Comparison of ENCODE assay signal across 31 cellular contexts in the genomic region with DNA sequence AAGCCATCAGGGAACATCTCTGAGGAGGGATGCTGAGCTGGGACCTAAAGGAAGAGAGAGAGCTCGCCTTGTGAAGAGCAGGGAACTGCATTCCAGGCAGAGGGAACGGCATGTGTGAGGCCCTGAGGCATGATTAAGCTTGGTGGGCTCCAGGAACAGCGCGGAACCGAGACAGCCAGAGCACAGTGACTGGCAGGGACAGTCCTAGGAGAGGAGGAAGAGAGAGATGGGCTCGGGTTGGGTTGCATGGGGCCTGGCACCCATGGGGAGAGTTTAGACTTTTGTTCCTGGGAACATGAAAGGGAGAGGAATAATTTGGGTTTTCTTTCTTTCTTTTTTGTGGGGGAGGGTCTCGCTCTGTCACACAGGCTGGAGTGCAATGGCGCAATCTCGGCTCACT. TPM values are rescaled to one million over a fixed set of nuclear protein-coding genes. Genes with fewer than 3 reads are reported as not detected.
DNase-seq lines count a peak whose midpoint lies in the region; ATAC-seq, FAIRE-seq and TF ChIP-seq lines count a peak whose summit lies in the region.
"Had no signal": no experiment of that assay in that cellular context is flagged by ENCODE, and none has a peak within 500 bp of the region (broad histone marks: within the 10 kb centered on the region; RNA-seq: fewer than 3 reads in every experiment).

No MANE protein-coding gene starts in this region.

- H3K36me3 ChIP-seq in CD4-positive, alpha-beta memory T cell (ENCODE audit: insufficient read depth, low read length) = peaks cover 85% of the 10 kb centered on the region
- no peaks in the 10 kb centered on the region for H3K36me3 ChIP-seq in neuronal stem cell (replicated peaks in 1 of 2; ENCODE audit: control insufficient read depth in 2 of 2, insufficient read depth in 2 of 2, low read length in 2 of 2)
- H3K36me3 ChIP-seq in small intestine (ENCODE audit: control insufficient read depth in 2 of 2, insufficient read depth in 2 of 2, low read length in 2 of 2) = peaks cover 16 to 22% of the 10 kb centered on the region in 2 donors
- H3K36me3 ChIP-seq: neural progenitor cell, right atrium auricular region, thyroid gland had no signal

- H3K27me3 ChIP-seq in CD4-positive, alpha-beta memory T cell (ENCODE audit: insufficient read depth, low read length) = no peaks in the 10 kb centered on the region
- H3K27me3 ChIP-seq in neuronal stem cell (ENCODE audit: control insufficient read depth in 3 of 3, insufficient read depth in 3 of 3, low read depth in 1 of 3, low read length in 3 of 3) (peaks cover 0 to 14% (median 0%) of the 10 kb centered on the region in 3 experiments), small intestine (ENCODE audit: control insufficient read depth in 2 of 2, insufficient read depth in 2 of 2, low read length in 2 of 2) (no peaks in the 10 kb centered on the region)
- H3K27me3 ChIP-seq: adrenal gland, neural progenitor cell, right atrium auricular region, thyroid gland, vagina had no signal

- ATAC-seq in HG03565 (IDR thresholded peaks at IDR 0.05; ENCODE audit: unreplicated experiment) = no peak
- ATAC-seq: A549; activated CD8-positive, alpha-beta memory T cell treated with anti-CD3 and anti-CD28 coated beads, Interleukin-2, amount 10 ng/mL, durations not matched to agents 7 days and 5 days; left lobe of liver had no signal

- H3K4me1 Mint-ChIP-seq in activated T-cell treated with anti-CD3 and anti-CD28 coated beads, Interleukin-2, amount 50 U/mL, for 24 hours (ENCODE audit: low read depth) = peaks cover 48% of the 10 kb centered on the region
- peaks cover 3 to 19% (median 11%) of the 10 kb centered on the region in 4 donors for H3K4me1 Mint-ChIP-seq in CD4-positive, alpha-beta memory T cell
- H3K4me1 Mint-ChIP-seq in activated T-helper 2 cell treated with anti-CD3 and anti-CD28 coated beads, Interferon-gamma antibody, Interleukin-2, Interleukin-4, amounts not matched to agents 10 μg/mL and 5 μg/mL and 100 μg/mL, durations not matched to agents 14 hours and 24 hours and 36 hours (ENCODE audit: low read depth) = peaks cover 21% of the 10 kb centered on the region

- H2AFZ ChIP-seq in neuronal stem cell (ENCODE audit: low read length) = no peak overlapping the region
- H2AFZ ChIP-seq: neural progenitor cell, parathyroid adenoma had no signal

- no peaks in the 10 kb centered on the region for H3K27me3 Mint-ChIP-seq in activated T-cell treated with anti-CD3 and anti-CD28 coated beads, Interleukin-2, amount 50 U/mL, for 24 hours
- H3K27me3 Mint-ChIP-seq in CD4-positive, alpha-beta memory T cell = no peaks in the 10 kb centered on the region
- H3K27me3 Mint-ChIP-seq in activated T-helper 2 cell treated with anti-CD3 and anti-CD28 coated beads, Interferon-gamma antibody, Interleukin-2, Interleukin-4, amounts not matched to agents 10 μg/mL and 5 μg/mL and 100 μg/mL, durations not matched to agents 14 hours and 24 hours and 36 hours (ENCODE audit: low read depth) = no peaks in the 10 kb centered on the region
- H3K27me3 Mint-ChIP-seq: activated CD8-positive, alpha-beta memory T cell treated with anti-CD3 and anti-CD28 coated beads, Interleukin-2, amount 10 ng/mL, durations not matched to agents 7 days and 5 days; IgD-negative memory B cell had no signal

- no peaks in the 10 kb centered on the region for H3K79me1 ChIP-seq in neuronal stem cell (ENCODE audit: low read depth, low read length)

- no peak overlapping the region for H3K27ac ChIP-seq in CD4-positive, alpha-beta memory T cell (ENCODE audit: low read depth, low read length)
- H3K27ac ChIP-seq in neuronal stem cell (replicated peaks; ENCODE audit: low read length) (no peak overlapping the region), small intestine (ENCODE audit: low read depth in 1 of 2, low read length in 1 of 2) (no peak overlapping the region)
- H3K27ac ChIP-seq: A549, adrenal gland, neural progenitor cell, parathyroid adenoma, right atrium auricular region, thyroid gland, vagina had no signal

- H2AK5ac ChIP-seq in neuronal stem cell (ENCODE audit: low read depth, low read length) = no peak overlapping the region

- H2BK15ac ChIP-seq in neuronal stem cell (ENCODE audit: low read length) = no peak overlapping the region

- H2BK12ac ChIP-seq in neuronal stem cell (ENCODE audit: low read length) = no peak overlapping the region

- intact Hi-C loops in CD4-positive, alpha-beta memory T cell (cut with micrococcal nuclease) = loop anchor here (2.0 kb wide), 1 partner anchor 16 kb away; no protein-coding TSS in a partner anchor
- intact Hi-C loops in activated T-helper 2 cell treated with anti-CD3 and anti-CD28 coated beads, Interferon-gamma antibody, Interleukin-2, Interleukin-4, amounts not matched to agents 10 μg/mL and 5 μg/mL and 100 μg/mL, durations not matched to agents 14 hours and 24 hours and 36 hours (cut with micrococcal nuclease) = no loop called here

- no peak for DNase-seq in activated T-cell treated with anti-CD3 and anti-CD28 coated beads, Interleukin-2, amount 50 U/mL, for 24 hours
- DNase-seq in activated T-cell treated with anti-CD3 and anti-CD28 coated beads for 4 hours = no peak
- no peak for DNase-seq in CD4-positive, alpha-beta memory T cell
- no peak for DNase-seq in activated T-helper 2 cell treated with anti-CD3 and anti-CD28 coated beads, Interferon-gamma antibody, Interleukin-2, Interleukin-4, amounts not matched to agents 10 μg/mL and 5 μg/mL and 100 μg/mL, durations not matched to agents 14 hours and 24 hours and 36 hours (ENCODE audit: low spot score)
- no peak for DNase-seq in neuronal stem cell (ENCODE audit: low spot score)
- no peak for DNase-seq in GM13977 (ENCODE audit: low spot score)
- DNase-seq in small intestine = no peak
- DNase-seq: activated CD4-positive, alpha-beta T cell treated with anti-CD3 and anti-CD28 coated beads for 4 hours; activated CD8-positive, alpha-beta memory T cell treated with anti-CD3 and anti-CD28 coated beads, Interleukin-2, amount 10 ng/mL, durations not matched to agents 7 days and 5 days; adrenal gland; central memory CD4-positive, alpha-beta T cell; erythroblast; MV-4-11; NCI-H1436; NCI-H2081 treated with DMSO at 0.1 percent for 48 hours; NCI-H2227 treated with DMSO at 0.1 percent for 48 hours; NCI-H526; OCI-M1; stimulated activated CD4-positive, alpha-beta T cell treated with anti-CD3 and anti-CD28 coated beads, Interleukin-1b, Interleukin-23, amount 100 ng/mL, for 48 hours; T-helper 2 cell; thyroid gland had no signal

- peak overlapping the region; percentile 46 for H4K91ac ChIP-seq in neuronal stem cell (ENCODE audit: low read depth, low read length, poor library complexity)

- peak overlapping the region; percentile 91 for H3K27ac Mint-ChIP-seq in activated T-cell treated with anti-CD3 and anti-CD28 coated beads, Interleukin-2, amount 50 U/mL, for 24 hours
- peak overlapping the region; percentile 39 to 94 (median 87) for H3K27ac Mint-ChIP-seq in CD4-positive, alpha-beta memory T cell
- peak overlapping the region; percentile 77 for H3K27ac Mint-ChIP-seq in activated T-helper 2 cell treated with anti-CD3 and anti-CD28 coated beads, Interferon-gamma antibody, Interleukin-2, Interleukin-4, amounts not matched to agents 10 μg/mL and 5 μg/mL and 100 μg/mL, durations not matched to agents 14 hours and 24 hours and 36 hours

- no peak overlapping the region for H3K23ac ChIP-seq in neuronal stem cell (ENCODE audit: low read depth, low read length, poor library complexity)

- POLR2A ChIA-PET in CD4-positive, alpha-beta memory T cell (lab: Charles Lee; ENCODE audit: partially characterized antibody) = interaction anchor here (0.6 to 4.0 kb wide), 5 partner anchors 9 to 132 kb away, joined by 3 to 21 read pairs (median 3); partner anchors contain the start of gene PSME3IP1

- H3K4me1 ChIP-seq in CD4-positive, alpha-beta memory T cell (ENCODE audit: insufficient read depth, low read length) = no peaks in the 10 kb centered on the region
- H3K4me1 ChIP-seq in neuronal stem cell (ENCODE audit: control insufficient read depth in 2 of 2, insufficient read depth in 1 of 2, low read depth in 1 of 2, low read length in 2 of 2) (no peaks in the 10 kb centered on the region), small intestine (ENCODE audit: control insufficient read depth in 2 of 2, insufficient read depth in 1 of 2, low read depth in 1 of 2, low read length in 1 of 2) (no peaks in the 10 kb centered on the region)
- H3K4me1 ChIP-seq: A549, adrenal gland, parathyroid adenoma, right atrium auricular region, thyroid gland, vagina had no signal

- H3K4me3 Mint-ChIP-seq in activated T-cell treated with anti-CD3 and anti-CD28 coated beads, Interleukin-2, amount 50 U/mL, for 24 hours = no peak overlapping the region
- H3K4me3 Mint-ChIP-seq in CD4-positive, alpha-beta memory T cell = no peak overlapping the region
- H3K4me3 Mint-ChIP-seq in activated T-helper 2 cell treated with anti-CD3 and anti-CD28 coated beads, Interferon-gamma antibody, Interleukin-2, Interleukin-4, amounts not matched to agents 10 μg/mL and 5 μg/mL and 100 μg/mL, durations not matched to agents 14 hours and 24 hours and 36 hours (ENCODE audit: low read depth) = no peak overlapping the region
- H3K4me3 Mint-ChIP-seq: activated CD8-positive, alpha-beta memory T cell treated with anti-CD3 and anti-CD28 coated beads, Interleukin-2, amount 10 ng/mL, durations not matched to agents 7 days and 5 days; IgD-negative memory B cell; neural progenitor cell had no signal

- H3K4ac ChIP-seq in neuronal stem cell (ENCODE audit: low read length) = no peak overlapping the region

- no peak overlapping the region for H3K4me3 ChIP-seq in CD4-positive, alpha-beta memory T cell (ENCODE audit: low read length in 2 of 2)
- H3K4me3 ChIP-seq in neuronal stem cell (ENCODE audit: low read length in 2 of 2) (no peak overlapping the region), small intestine (ENCODE audit: low read depth in 1 of 2, low read length in 2 of 2) (no peak overlapping the region)
- H3K4me3 ChIP-seq: A549, adrenal gland, neural progenitor cell, right atrium auricular region, smooth muscle cell, thyroid gland, vagina had no signal

- no CpG with 5 or more reads among the region's 9 CpGs for WGBS in neuronal stem cell (ENCODE audit: extremely low coverage in 2 of 2, insufficient read length in 2 of 2, insufficient replicate concordance in 1 of 2), 2 donors
- WGBS in small intestine, 3 donors = 90 to 97% (median 95%) methylated on average over 9 of the region's 9 CpGs

- no peak overlapping the region for H2BK120ac ChIP-seq in neuronal stem cell (ENCODE audit: low read depth, low read length)

- FAIRE-seq in small intestine (lab: Jason Lieb, UNC) = no peak
- FAIRE-seq: A549, GM12891 had no signal

- H3K9me3 Mint-ChIP-seq in activated T-cell treated with anti-CD3 and anti-CD28 coated beads, Interleukin-2, amount 50 U/mL, for 24 hours = no peaks in the 10 kb centered on the region
- peaks cover 0 to 4% (median 0%) of the 10 kb centered on the region in 8 donors for H3K9me3 Mint-ChIP-seq in CD4-positive, alpha-beta memory T cell
- no peaks in the 10 kb centered on the region for H3K9me3 Mint-ChIP-seq in activated T-helper 2 cell treated with anti-CD3 and anti-CD28 coated beads, Interferon-gamma antibody, Interleukin-2, Interleukin-4, amounts not matched to agents 10 μg/mL and 5 μg/mL and 100 μg/mL, durations not matched to agents 14 hours and 24 hours and 36 hours
- H3K9me3 Mint-ChIP-seq: IgD-negative memory B cell, neural progenitor cell had no signal

- H3K9me3 ChIP-seq in CD4-positive, alpha-beta memory T cell (ENCODE audit: control insufficient read depth in 1 of 2, low read length in 2 of 2) = no peaks in the 10 kb centered on the region
- H3K9me3 ChIP-seq in neuronal stem cell (replicated peaks in 1 of 2; ENCODE audit: control insufficient read depth in 2 of 2, insufficient read depth in 1 of 2, low read depth in 1 of 2, low read length in 2 of 2) (no peaks in the 10 kb centered on the region), small intestine (ENCODE audit: control insufficient read depth, low read depth) (no peaks in the 10 kb centered on the region)
- H3K9me3 ChIP-seq: A549, adrenal gland, right atrium auricular region, thyroid gland, vagina had no signal

- no peak overlapping the region for H2BK5ac ChIP-seq in neuronal stem cell (ENCODE audit: low read length)

- in situ Hi-C loops in GM13977 (cut with MboI; ENCODE audit: low pct_unique_long_range_greater_than_20kb, low sequenced_read_pairs, unreplicated experiment) = no loop called here

- CTCF ChIA-PET in CD4-positive, alpha-beta memory T cell (lab: Charles Lee; ENCODE audit: partially characterized antibody) = interaction anchor here (0.7 to 2.5 kb wide), 6 partner anchors 13 to 106 kb away, joined by 3 to 9 read pairs (median 4); no protein-coding TSS in a partner anchor

- H3K4me2 ChIP-seq in neuronal stem cell (ENCODE audit: insufficient read depth, low read length, poor library complexity, severe bottlenecking) = no peak overlapping the region
- H3K4me2 ChIP-seq: A549, neural progenitor cell, smooth muscle cell had no signal

- no peak overlapping the region for H3K18ac ChIP-seq in neuronal stem cell (ENCODE audit: low read length)

- H3K9ac ChIP-seq in neuronal stem cell (ENCODE audit: low read depth, low read length, poor library complexity) = no peak overlapping the region
- H3K9ac ChIP-seq: neural progenitor cell, parathyroid adenoma had no signal

- peaks cover 97% of the 10 kb centered on the region for H3K36me3 Mint-ChIP-seq in activated T-cell treated with anti-CD3 and anti-CD28 coated beads, Interleukin-2, amount 50 U/mL, for 24 hours (ENCODE audit: low read depth)
- H3K36me3 Mint-ChIP-seq in CD4-positive, alpha-beta memory T cell = peaks cover 47 to 80% of the 10 kb centered on the region in 2 donors
- peaks cover 77% of the 10 kb centered on the region for H3K36me3 Mint-ChIP-seq in activated T-helper 2 cell treated with anti-CD3 and anti-CD28 coated beads, Interferon-gamma antibody, Interleukin-2, Interleukin-4, amounts not matched to agents 10 μg/mL and 5 μg/mL and 100 μg/mL, durations not matched to agents 14 hours and 24 hours and 36 hours (ENCODE audit: low read depth)
- H3K36me3 Mint-ChIP-seq: neural progenitor cell had no signal

- no peak overlapping the region for H3K14ac ChIP-seq in neuronal stem cell (ENCODE audit: low read length)

- no peak for TF ChIP-seq CTCF in GM13977 (IDR thresholded peaks at IDR 0.05; ENCODE audit: extremely low read depth, insufficient read depth, missing control alignments)

- no peak overlapping the region for H4K8ac ChIP-seq in neuronal stem cell (ENCODE audit: low read depth, low read length)

RNA-seq across cellular contexts. Expression of gene CPNE2, which starts 39.2 kb away (rescaled TPM):
- 1 to 10 TPM; 3.8 to 4.1 TPM for total RNA-seq in CD4-positive, alpha-beta memory T cell
- 1 to 10 TPM; 6.7 to 6.8 TPM for polyA plus RNA-seq in CD4-positive, alpha-beta memory T cell
- 7.6 and 9.9 TPM in 2 replicates for total RNA-seq in activated T-helper 2 cell treated with anti-CD3 and anti-CD28 coated beads, Interferon-gamma antibody, Interleukin-2, Interleukin-4, amounts not matched to agents 10 μg/mL and 5 μg/mL and 100 μg/mL, durations not matched to agents 14 hours and 24 hours and 36 hours
- 60.5 TPM for polyA plus RNA-seq in neuronal stem cell (2013, experiment 1 of 2)
- polyA plus RNA-seq in neuronal stem cell (2013, experiment 2 of 2) = 61.7 TPM
- 10 to 100 TPM in 1 of 3 donors, 1 to 10 TPM in 2; 3.1 to 22.9 (median 6.2) TPM for polyA plus RNA-seq in small intestine
